23 cellular contexts compared by ENCODE assay signal in the genomic region with DNA sequence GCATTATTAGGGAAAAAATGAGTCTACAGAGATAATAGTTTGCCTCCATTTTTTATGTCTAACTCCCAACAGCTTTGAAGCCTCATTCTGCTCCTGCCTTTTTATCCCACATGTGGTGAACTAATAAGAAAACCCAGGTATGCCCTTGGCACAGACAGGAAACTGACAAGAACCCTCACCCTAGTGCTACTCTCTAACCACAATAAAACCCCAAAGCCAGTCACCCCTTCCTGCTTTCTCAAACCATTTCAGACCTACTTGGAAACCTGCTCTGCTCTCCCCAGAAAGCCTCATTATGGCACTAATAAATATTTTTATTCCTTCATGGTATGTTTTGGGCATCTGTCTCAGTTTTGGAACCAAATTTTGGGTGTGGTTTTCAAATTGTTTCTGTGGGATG. TPM values are rescaled to one million over a fixed set of nuclear protein-coding genes. Genes with fewer than 3 reads are reported as not detected.
"Had no signal": no experiment of that assay in that cellular context is flagged by ENCODE, and none has a peak within 500 bp of the region (broad histone marks: within the 10 kb centered on the region; RNA-seq: fewer than 3 reads in every experiment).

No MANE protein-coding gene starts in this region.

- DNase-seq: activated CD4-positive, alpha-beta T cell treated with anti-CD3 and anti-CD28 coated beads for 36 hours; activated naive CD4-positive, alpha-beta T cell treated with anti-CD3 and anti-CD28 coated beads, Interleukin-2, amount 50 U/mL, for 16 hours; effector CD8-positive, alpha-beta T cell; heart right ventricle; left ventricle myocardium superior; mucosa of descending colon; naive B cell; stimulated activated CD4-positive, alpha-beta T cell treated with anti-CD3 and anti-CD28 coated beads, Interleukin-12 subunit alpha, Interleukin-12 subunit beta, amount 100 ng/mL, for 4 hours; stimulated activated CD4-positive, alpha-beta T cell treated with anti-CD3 and anti-CD28 coated beads, Interleukin-1b, Interleukin-23, amount 100 ng/mL, for 48 hours; stimulated activated CD8-positive, alpha-beta memory T cell treated with anti-CD3 and anti-CD28 coated beads, Interleukin-4, amount 100 ng/mL, for 48 hours; stimulated activated naive CD4-positive, alpha-beta T cell treated with Interleukin-2 at 50 U/mL for 16 hours; transverse colon; uterus had no signal

- H3K4me3 ChIP-seq: esophagus muscularis mucosa, gastroesophageal sphincter, heart right ventricle, mucosa of descending colon, neural progenitor cell, prostate gland, right atrium auricular region, transverse colon, uterus had no signal

- H3K9me3 Mint-ChIP-seq: dendritic cell treated with granulocyte-macrophage colony-stimulating factor and Interleukin-4, amounts not matched to agents 40 ng/mL and 50 ng/mL, for 4 days; neural progenitor cell had no signal

- H3K36me3 Mint-ChIP-seq: naive B cell, neural progenitor cell, WTC11 had no signal

- ATAC-seq: activated CD4-positive, alpha-beta T cell treated with anti-CD3 and anti-CD28 coated beads for 36 hours; gastroesophageal sphincter; heart right ventricle; left ventricle myocardium superior; mucosa of descending colon; WTC11 had no signal

- H3K4me3 Mint-ChIP-seq: activated CD4-positive, alpha-beta T cell treated with anti-CD3 and anti-CD28 coated beads for 36 hours; dendritic cell treated with granulocyte-macrophage colony-stimulating factor and Interleukin-4, amounts not matched to agents 40 ng/mL and 50 ng/mL, for 4 days; neural progenitor cell; WTC11 had no signal

- H3K27ac Mint-ChIP-seq: activated CD4-positive, alpha-beta T cell treated with anti-CD3 and anti-CD28 coated beads for 36 hours; dendritic cell treated with granulocyte-macrophage colony-stimulating factor and Interleukin-4, amounts not matched to agents 40 ng/mL and 50 ng/mL, for 4 days; neural progenitor cell; WTC11 had no signal

- H3K4me1 Mint-ChIP-seq: neural progenitor cell had no signal

RNA-seq across cellular contexts. Expression of gene MARVELD3, which starts 3.9 kb away (rescaled TPM):
- total RNA-seq: activated CD4-positive, alpha-beta T cell treated with anti-CD3 and anti-CD28 coated beads for 36 hours; endothelial cell of umbilical vein; heart right ventricle; left ventricle myocardium superior; right atrium auricular region had no signal

RNA-seq across cellular contexts. Expression of gene TAT, which starts 45.2 kb away (rescaled TPM):
- total RNA-seq: activated CD4-positive, alpha-beta T cell treated with anti-CD3 and anti-CD28 coated beads for 36 hours; bronchial epithelial cell; endothelial cell of umbilical vein; esophagus muscularis mucosa; gastroesophageal sphincter; heart right ventricle; left ventricle myocardium superior; osteocyte; right atrium auricular region had no signal
